Comparison of ENCODE assay signal across 8 cellular contexts in genomic region chr17:4412933-4413831, GRCh38. TPM values are rescaled to one million over a fixed set of nuclear protein-coding genes. Genes with fewer than 3 reads are reported as not detected.
A peak's percentile ranks its signal among the peaks of the same experiment; 100 is the strongest.
DNase-seq lines count a peak whose midpoint lies in the region; ATAC-seq and TF ChIP-seq lines count a peak whose summit lies in the region.

No MANE protein-coding gene starts in this region.

- peak; percentile 56 for ATAC-seq in GM21717 (IDR thresholded peaks at IDR 0.05; ENCODE audit: unreplicated experiment)
- peak; percentile 98 for ATAC-seq in upper lobe of right lung

- H3K27me3 ChIP-seq in cardiac muscle cell (no peaks in the 10 kb centered on the region), prostate gland (replicated peaks; ENCODE audit: insufficient read depth) (no peaks in the 10 kb centered on the region), upper lobe of right lung (no peaks in the 10 kb centered on the region)

- H3K27ac ChIP-seq in C4-2B (no peak overlapping the region), cardiac muscle cell (no peak overlapping the region), prostate gland (no peak overlapping the region), upper lobe of right lung (no peak overlapping the region)

- WGBS in prostate gland: 35% methylated on average over 26 of the region's 27 CpGs

- H3K4me1 ChIP-seq in cardiac muscle cell (ENCODE audit: low read depth) (no peaks in the 10 kb centered on the region), prostate gland (replicated peaks) (no peaks in the 10 kb centered on the region), upper lobe of right lung (no peaks in the 10 kb centered on the region)

- TF ChIP-seq CTCF in C4-2B (conservative IDR thresholded peaks at IDR 0.05): peak; percentile 88
- TF ChIP-seq CTCF in cardiac muscle cell (IDR thresholded peaks at IDR 0.05; ENCODE audit: low read depth, low read length): peak; percentile 83
- TF ChIP-seq CTCF in prostate gland (IDR thresholded peaks at IDR 0.05): peak; percentile 71 to 94 (median 94)
- TF ChIP-seq CTCF in upper lobe of right lung (IDR thresholded peaks at IDR 0.05): peak; percentile 88

- intact Hi-C loops in prostate gland (cut with DNase I): loop anchor here (2.0 to 10.0 kb wide), 4 partner anchors 48 to 211 kb away; partner anchors contain the start of gene UBE2G1
- intact Hi-C loops in upper lobe of right lung (cut with DNase I): loop anchor here (2.0 to 5.0 kb wide), 2 partner anchors 196 to 214 kb away; no protein-coding TSS in a partner anchor

- H3K9me3 Mint-ChIP-seq in activated naive CD8-positive, alpha-beta T cell (ENCODE audit: low read depth): no peaks in the 10 kb centered on the region

- H3K4me3 ChIP-seq in cardiac muscle cell (no peak overlapping the region), prostate gland (no peak overlapping the region), upper lobe of right lung (no peak overlapping the region)

- TF ChIP-seq POLR2A in prostate gland (IDR thresholded peaks at IDR 0.05): no peak

- H3K36me3 Mint-ChIP-seq in activated naive CD8-positive, alpha-beta T cell: no peaks in the 10 kb centered on the region

- H3K9me3 ChIP-seq in cardiac muscle cell (ENCODE audit: low read depth) (no peaks in the 10 kb centered on the region), prostate gland (no peaks in the 10 kb centered on the region), upper lobe of right lung (no peaks in the 10 kb centered on the region)

- peak overlapping the region; percentile 5 for H3K4me3 Mint-ChIP-seq in activated naive CD8-positive, alpha-beta T cell

- peaks cover 2% of the 10 kb centered on the region for H3K4me1 Mint-ChIP-seq in activated naive CD8-positive, alpha-beta T cell (ENCODE audit: low read depth)

- DNase-seq in NCI-H1436 treated with DMSO at 0.1 percent for 48 hours (lab: John Stamatoyannopoulos, UW): peak; percentile 55
- peak; percentile 81 for DNase-seq in SW480 (ENCODE audit: low spot score)
- peak; percentile 94 to 95 for DNase-seq in cardiac muscle cell (ENCODE audit: low read depth in 1 of 2, low spot score in 1 of 2)
- DNase-seq in prostate gland (ENCODE audit: low spot score): peak; percentile 86
- peak; percentile 95 for DNase-seq in upper lobe of right lung

- H3K36me3 ChIP-seq in cardiac muscle cell (no peaks in the 10 kb centered on the region), prostate gland (no peaks in the 10 kb centered on the region), upper lobe of right lung (no peaks in the 10 kb centered on the region)

- no peak overlapping the region for H3K27ac Mint-ChIP-seq in activated naive CD8-positive, alpha-beta T cell

- H3K27me3 Mint-ChIP-seq in activated naive CD8-positive, alpha-beta T cell: no peaks in the 10 kb centered on the region

RNA-seq across cellular contexts. Expression of gene SPNS3, which starts 20.6 kb away (rescaled TPM):
- total RNA-seq in cardiac muscle cell (not detected in 2 replicates), prostate gland (under 1 TPM in 1 of 2 donors, not detected in 1; 0.50 TPM), upper lobe of right lung (0.87 TPM)
- not detected in 2 replicates for polyA plus RNA-seq in cardiac muscle cell

RNA-seq across cellular contexts. Expression of gene UBE2G1, which starts 46.7 kb away (rescaled TPM):
- 99.0 and 120 TPM in 2 replicates for total RNA-seq in cardiac muscle cell
- polyA plus RNA-seq in cardiac muscle cell: 107 and 123 TPM in 2 replicates
- total RNA-seq in prostate gland: 10 to 100 TPM; 54.1 to 59.3 TPM
- total RNA-seq in upper lobe of right lung: 38.4 TPM
